Comparison of ENCODE assay signal across 9 cellular contexts in the genomic region with DNA sequence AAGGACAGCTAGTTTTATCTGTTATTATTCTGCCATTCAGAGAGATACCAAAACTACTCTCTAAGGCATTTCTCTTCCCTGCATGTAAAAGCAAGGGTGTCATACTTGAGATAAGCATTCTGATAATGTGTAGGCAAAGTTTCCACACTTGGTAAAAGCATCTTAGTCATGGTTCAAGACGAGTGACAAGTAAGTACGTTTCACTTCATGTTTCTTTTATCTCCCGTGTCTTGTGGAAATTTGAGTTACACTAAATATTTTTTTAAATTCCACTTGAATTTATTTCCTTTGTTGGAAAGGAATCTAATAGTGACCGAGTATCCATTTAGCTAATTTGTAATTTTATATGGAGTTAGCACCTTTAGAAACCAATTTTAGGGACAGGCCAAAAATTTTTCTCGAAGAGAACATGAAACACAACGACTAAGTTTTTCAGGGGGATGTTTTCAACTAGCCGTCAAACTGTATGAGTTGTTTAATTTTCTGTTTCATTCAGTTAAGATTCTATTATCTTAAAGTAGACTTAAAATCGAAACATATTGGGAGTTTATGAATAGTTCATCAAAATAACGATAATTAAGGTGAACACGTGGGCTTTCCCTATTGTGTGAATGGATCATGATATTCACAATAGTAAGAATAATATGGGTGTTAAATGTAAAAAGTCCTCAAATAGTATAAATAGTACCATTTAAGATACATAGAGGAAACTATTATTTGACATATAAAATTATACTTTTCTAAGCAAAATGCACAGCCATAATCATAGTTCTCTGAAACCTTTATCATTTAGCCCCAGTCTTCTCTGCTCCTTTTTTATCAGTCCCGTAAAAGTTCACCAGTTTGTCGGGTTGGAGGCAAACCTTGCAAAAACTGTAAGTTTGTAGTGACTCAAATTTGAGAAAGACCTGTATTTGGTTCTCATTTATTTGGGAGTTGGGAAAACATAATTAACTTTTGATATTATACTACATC. TPM values are rescaled to one million over a fixed set of nuclear protein-coding genes. Genes with fewer than 3 reads are reported as not detected.
A peak's percentile ranks its signal among the peaks of the same experiment; 100 is the strongest.
DNase-seq lines count a peak whose midpoint lies in the region; ATAC-seq and TF ChIP-seq lines count a peak whose summit lies in the region.
"Had no signal": no experiment of that assay in that cellular context is flagged by ENCODE, and none has a peak within 500 bp of the region (broad histone marks: within the 10 kb centered on the region; RNA-seq: fewer than 3 reads in every experiment).

No MANE protein-coding gene starts in this region.

- H3K36me3 Mint-ChIP-seq in CD8-positive, alpha-beta memory T cell, result peaks cover 4 to 16% (median 7%) of the 10 kb centered on the region in 3 donors
- no peaks in the 10 kb centered on the region for H3K36me3 Mint-ChIP-seq in activated naive CD4-positive, alpha-beta T cell treated with anti-CD3 and anti-CD28 coated beads, Interleukin-2, amount 50 U/mL, for 72 hours

- peak overlapping the region; percentile 71 for H3K4me2 ChIP-seq in Loucy (ENCODE audit: low read depth, low read length, poor library complexity, severe bottlenecking)

- H3K27ac ChIP-seq in CD8-positive, alpha-beta memory T cell (ENCODE audit: low read depth, low read length), result peak overlapping the region; percentile 86
- peak overlapping the region; percentile 97 for H3K27ac ChIP-seq in muscle layer of colon (ENCODE audit: low read depth, low read length)

- H3K27me3 ChIP-seq in CD8-positive, alpha-beta memory T cell (ENCODE audit: insufficient read depth, low read length, poor library complexity, severe bottlenecking), result no peaks in the 10 kb centered on the region
- no peaks in the 10 kb centered on the region for H3K27me3 ChIP-seq in Loucy (ENCODE audit: insufficient read depth, low read length, poor library complexity, severe bottlenecking)
- H3K27me3 ChIP-seq in muscle layer of colon (ENCODE audit: control insufficient read depth in 1 of 2, insufficient read depth in 2 of 2, low read length in 2 of 2), result no peaks in the 10 kb centered on the region

- peak overlapping the region in 4 of 8 donors; percentile 4 to 36 (median 22) for H3K27ac Mint-ChIP-seq in CD8-positive, alpha-beta memory T cell
- peak overlapping the region in 1 of 2 donors; percentile 76 for H3K27ac Mint-ChIP-seq in activated naive CD4-positive, alpha-beta T cell treated with anti-CD3 and anti-CD28 coated beads, Interleukin-2, amount 50 U/mL, for 72 hours

- H3K79me2 ChIP-seq in Loucy (ENCODE audit: insufficient read depth, low read length), result peaks cover 16% of the 10 kb centered on the region

- peaks cover 10% of the 10 kb centered on the region; the same call in 1 of the 2 replicates for H3F3A ChIP-seq in Loucy (ENCODE audit: low read depth)

- H2AFZ ChIP-seq in Loucy (ENCODE audit: low read length), result peak overlapping the region; percentile 4; the same call in 1 of the 2 replicates

- POLR2A ChIA-PET in CD8-positive, alpha-beta memory T cell (lab: Charles Lee), result interaction anchor here (1.1 to 1.3 kb wide), 2 partner anchors 14 to 26 kb away, joined by 3 to 6 read pairs; no protein-coding TSS in a partner anchor

- H3K4me3 Mint-ChIP-seq in CD8-positive, alpha-beta memory T cell, result peak overlapping the region in 5 of 7 donors; percentile 30 to 94 (median 33)

- no peak overlapping the region for H3K4me3 ChIP-seq in CD8-positive, alpha-beta memory T cell (ENCODE audit: low read length)
- peak overlapping the region; percentile 78 for H3K4me3 ChIP-seq in Loucy (ENCODE audit: low read length, poor library complexity, severe bottlenecking)
- no peak overlapping the region for H3K4me3 ChIP-seq in muscle layer of colon (ENCODE audit: low read depth in 1 of 2, low read length in 2 of 2)

- no peaks in the 10 kb centered on the region for H3K9me2 ChIP-seq in Loucy (replicated peaks; ENCODE audit: low read depth, low read length)

- H3K9me3 Mint-ChIP-seq in CD8-positive, alpha-beta memory T cell, result no peaks in the 10 kb centered on the region
- H3K9me3 Mint-ChIP-seq in activated naive CD4-positive, alpha-beta T cell treated with anti-CD3 and anti-CD28 coated beads, Interleukin-2, amount 50 U/mL, for 72 hours, result no peaks in the 10 kb centered on the region

- peaks cover 21% of the 10 kb centered on the region for H3K4me1 ChIP-seq in CD8-positive, alpha-beta memory T cell (ENCODE audit: insufficient read depth, low read length)
- H3K4me1 ChIP-seq in Loucy (ENCODE audit: insufficient read depth, low read length, poor library complexity, severe bottlenecking) (peaks cover 80% of the 10 kb centered on the region), muscle layer of colon (ENCODE audit: insufficient read depth, low read length) (peaks cover 8% of the 10 kb centered on the region)

- peaks cover 20 to 33% (median 32%) of the 10 kb centered on the region in 3 donors for H3K4me1 Mint-ChIP-seq in CD8-positive, alpha-beta memory T cell

- DNase-seq in CD8-positive, alpha-beta memory T cell, result no peak
- DNase-seq in activated naive CD4-positive, alpha-beta T cell treated with anti-CD3 and anti-CD28 coated beads, Interleukin-2, amount 50 U/mL, for 72 hours (ENCODE audit: low spot score in 2 of 2), result no peak
- DNase-seq in activated effector memory CD4-positive, alpha-beta T cell treated with Interleukin-2 at 50 U/mL for 16 hours, result no peak
- DNase-seq in GDM1 (lab: John Stamatoyannopoulos, UW), result no peak
- DNase-seq: right cardiac atrium had no signal

- peaks cover 10% of the 10 kb centered on the region for H3K36me3 ChIP-seq in CD8-positive, alpha-beta memory T cell (ENCODE audit: insufficient read depth, low read length)
- H3K36me3 ChIP-seq in Loucy (ENCODE audit: insufficient read depth, low read length) (no peaks in the 10 kb centered on the region), muscle layer of colon (ENCODE audit: insufficient read depth, low read length) (no peaks in the 10 kb centered on the region)

- H3K27me3 Mint-ChIP-seq in CD8-positive, alpha-beta memory T cell, result no peaks in the 10 kb centered on the region

- TF ChIP-seq CTCF in Loucy (conservative IDR thresholded peaks at IDR 0.05; ENCODE audit: low read length), result no peak

- ATAC-seq in activated naive CD4-positive, alpha-beta T cell treated with anti-CD3 and anti-CD28 coated beads, Interleukin-2, amount 50 U/mL, for 72 hours, result peak; percentile 25 to 39
- ATAC-seq in HG02798 (IDR thresholded peaks at IDR 0.05; ENCODE audit: poor library complexity, unreplicated experiment), result no peak
- no peak for ATAC-seq in HG02571 (IDR thresholded peaks at IDR 0.05; ENCODE audit: unreplicated experiment)

- no peaks in the 10 kb centered on the region for H3K9me3 ChIP-seq in CD8-positive, alpha-beta memory T cell (ENCODE audit: low read length)
- H3K9me3 ChIP-seq in Loucy (ENCODE audit: insufficient read depth, low read depth, low read length) (no peaks in the 10 kb centered on the region), muscle layer of colon (ENCODE audit: low read length) (no peaks in the 10 kb centered on the region)

- H3K9ac ChIP-seq in Loucy (ENCODE audit: low read depth, low read length, poor library complexity, severe bottlenecking), result peak overlapping the region; percentile 93
- H3K9ac ChIP-seq in muscle layer of colon (ENCODE audit: low read length), result no peak overlapping the region

- CTCF ChIA-PET in CD8-positive, alpha-beta memory T cell (lab: Charles Lee), result interaction anchor here (1.3 to 3.7 kb wide), 6 partner anchors 11 to 160 kb away, joined by 3 to 17 read pairs (median 8); a partner anchor contains a TSS

- H4K20me1 ChIP-seq in Loucy (ENCODE audit: insufficient read depth, low read length, poor library complexity, severe bottlenecking), result no peaks in the 10 kb centered on the region

RNA-seq across cellular contexts. Expression of a gene that starts 1.6 kb away (rescaled TPM):
- total RNA-seq in CD8-positive, alpha-beta memory T cell, result 1 to 10 TPM; 4.2 to 5.4 TPM
- polyA plus RNA-seq in CD8-positive, alpha-beta memory T cell, result 7.2 TPM
- total RNA-seq in activated naive CD4-positive, alpha-beta T cell treated with anti-CD3 and anti-CD28 coated beads, Interleukin-2, amount 50 U/mL, for 72 hours, result 1 to 10 TPM; 7.8 to 8.9 TPM

RNA-seq across cellular contexts. Expression of a gene that starts 28.3 kb away (rescaled TPM):
- total RNA-seq in CD8-positive, alpha-beta memory T cell, result under 1 TPM; 0.18 to 0.26 TPM
- polyA plus RNA-seq in CD8-positive, alpha-beta memory T cell, result 2.8 TPM
- under 1 TPM; 0.39 to 0.74 TPM for total RNA-seq in activated naive CD4-positive, alpha-beta T cell treated with anti-CD3 and anti-CD28 coated beads, Interleukin-2, amount 50 U/mL, for 72 hours

RNA-seq across cellular contexts. Expression of a gene that starts 34.6 kb away (rescaled TPM):
- total RNA-seq in CD8-positive, alpha-beta memory T cell, result not detected
- not detected for polyA plus RNA-seq in CD8-positive, alpha-beta memory T cell
- not detected for total RNA-seq in activated naive CD4-positive, alpha-beta T cell treated with anti-CD3 and anti-CD28 coated beads, Interleukin-2, amount 50 U/mL, for 72 hours

Comparison
In these comparisons a context has a peak if more than half of its experiments do, and no peak if none do; other contexts are left out.
1. ATAC-seq: peak in activated naive CD4-positive, alpha-beta T cell treated with anti-CD3 and anti-CD28 coated beads, Interleukin-2, amount 50 U/mL, for 72 hours (2 of 2); none in HG02798 (single experiment) and HG02571 (single experiment).